Comparison of ENCODE assay signal across 1 cellular context in the genomic region with DNA sequence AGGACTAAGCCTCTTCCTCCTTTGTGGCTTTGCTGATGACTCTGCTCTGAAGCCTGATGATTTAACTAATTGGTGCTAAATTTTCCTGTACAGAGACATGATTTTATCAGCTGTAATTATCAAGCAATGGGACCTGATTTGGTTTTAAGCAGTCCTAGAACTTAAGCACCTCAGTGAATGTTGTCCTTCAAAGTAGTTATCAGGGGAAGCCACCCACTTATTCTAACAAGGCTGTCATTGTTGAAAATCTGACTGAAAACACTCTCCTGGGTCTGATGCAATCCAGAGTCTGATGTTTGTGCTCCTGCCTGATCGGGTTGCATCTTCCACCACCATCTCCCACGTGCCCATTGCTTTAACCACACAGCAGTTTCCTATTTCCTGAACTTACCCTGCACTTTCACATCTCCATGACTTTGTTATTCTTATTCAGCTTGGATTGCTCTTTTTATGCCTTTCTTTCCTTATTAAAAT.
TF ChIP-seq lines count a peak whose summit lies in the region.

No MANE protein-coding gene starts in this region.

TF ChIP-seq in K562, 482 proteins besides CTCF, POLR2A, EP300 and RAD21 (continued from another document and continues in another):
- TF ChIP-seq HNRNPL (IDR thresholded peaks at IDR 0.05; ENCODE audit: low read depth, low read length) (no peak), FOSL1 (tag; conservative IDR thresholded peaks at IDR 0.05) (0 out of 2 replicates have a peak, but pooled peaks have one; percentile 28), CBFA2T2 (conservative IDR thresholded peaks at IDR 0.05) (no peak), ZNF586 (CRISPR knock-in tag; conservative IDR thresholded peaks at IDR 0.05) (no peak), ZNF184 (CRISPR knock-in tag; IDR thresholded peaks at IDR 0.05) (no peak), ZFP30 (CRISPR knock-in tag; IDR thresholded peaks at IDR 0.05; ENCODE audit: borderline replicate concordance) (no peak), ARID1B (IDR thresholded peaks at IDR 0.05) (peak; percentile 61), EWSR1 (IDR thresholded peaks at IDR 0.05; ENCODE audit: borderline replicate concordance, low read depth, partially characterized antibody) (no peak), ZFP1 (CRISPR knock-in tag; IDR thresholded peaks at IDR 0.05) (no peak), CHD4 (IDR thresholded peaks at IDR 0.05; ENCODE audit: insufficient read depth, insufficient replicate concordance, low read depth, low read length, poor library complexity, severe bottlenecking) (no peak), CHAMP1 (IDR thresholded peaks at IDR 0.05) (no peak), SAFB (IDR thresholded peaks at IDR 0.05; ENCODE audit: borderline replicate concordance, low read depth, low read length) (no peak), CHD1 (IDR thresholded peaks at IDR 0.05; ENCODE audit: low read length) (no peak), HINFP (tag; conservative IDR thresholded peaks at IDR 0.05; ENCODE audit: low read depth) (no peak), NFE2 (IDR thresholded peaks at IDR 0.05; ENCODE audit: low read depth) (no peak), USF1 (CRISPR knock-in tag; IDR thresholded peaks at IDR 0.05) (peak; percentile 74), CCNT2 (IDR thresholded peaks at IDR 0.05; ENCODE audit: borderline replicate concordance, extremely low read depth, insufficient read length, low read depth, low read length) (peak; percentile 29), HMBOX1 (IDR thresholded peaks at IDR 0.05) (peak; percentile 44; the same call in 1 of the 2 replicates), ZNF121 (CRISPR knock-in tag; conservative IDR thresholded peaks at IDR 0.05) (no peak), ZNF699 (CRISPR knock-in tag; IDR thresholded peaks at IDR 0.05; ENCODE audit: insufficient replicate concordance) (no peak), JUND (IDR thresholded peaks at IDR 0.05; ENCODE audit: borderline replicate concordance, low read depth, low read length) (peak; percentile 63), JUND (tag; IDR thresholded peaks at IDR 0.05; ENCODE audit: borderline replicate concordance, low read depth, low read length) (no peak), GTF2E2 (tag; IDR thresholded peaks at IDR 0.05) (no peak; the same call in 1 of the 2 replicates), CTBP1 (IDR thresholded peaks at IDR 0.05; ENCODE audit: borderline replicate concordance) (peak; percentile 54), RBM39 (optimal IDR thresholded peaks at IDR 0.05; ENCODE audit: low read depth, low read length) (no peak), PHB2 (IDR thresholded peaks at IDR 0.05; ENCODE audit: low read depth) (no peak), DNMT1 (IDR thresholded peaks at IDR 0.05) (no peak), RHOXF2B (CRISPR knock-in tag; conservative IDR thresholded peaks at IDR 0.05) (no peak), ZNF253 (CRISPR knock-in tag; conservative IDR thresholded peaks at IDR 0.05) (no peak), RCOR1 (IDR thresholded peaks at IDR 0.05; ENCODE audit: borderline replicate concordance in 1 of 2, low read depth in 2 of 2, low read length in 2 of 2) (peak in 1 of 2 experiments; percentile 88; a peak in 2 of 4 replicates), ZNF717 (CRISPR knock-in tag; IDR thresholded peaks at IDR 0.05) (no peak), SREBF1 (IDR thresholded peaks at IDR 0.05; ENCODE audit: borderline replicate concordance, low read depth, low read length) (no peak)
- TF ChIP-seq, protein P1, sequence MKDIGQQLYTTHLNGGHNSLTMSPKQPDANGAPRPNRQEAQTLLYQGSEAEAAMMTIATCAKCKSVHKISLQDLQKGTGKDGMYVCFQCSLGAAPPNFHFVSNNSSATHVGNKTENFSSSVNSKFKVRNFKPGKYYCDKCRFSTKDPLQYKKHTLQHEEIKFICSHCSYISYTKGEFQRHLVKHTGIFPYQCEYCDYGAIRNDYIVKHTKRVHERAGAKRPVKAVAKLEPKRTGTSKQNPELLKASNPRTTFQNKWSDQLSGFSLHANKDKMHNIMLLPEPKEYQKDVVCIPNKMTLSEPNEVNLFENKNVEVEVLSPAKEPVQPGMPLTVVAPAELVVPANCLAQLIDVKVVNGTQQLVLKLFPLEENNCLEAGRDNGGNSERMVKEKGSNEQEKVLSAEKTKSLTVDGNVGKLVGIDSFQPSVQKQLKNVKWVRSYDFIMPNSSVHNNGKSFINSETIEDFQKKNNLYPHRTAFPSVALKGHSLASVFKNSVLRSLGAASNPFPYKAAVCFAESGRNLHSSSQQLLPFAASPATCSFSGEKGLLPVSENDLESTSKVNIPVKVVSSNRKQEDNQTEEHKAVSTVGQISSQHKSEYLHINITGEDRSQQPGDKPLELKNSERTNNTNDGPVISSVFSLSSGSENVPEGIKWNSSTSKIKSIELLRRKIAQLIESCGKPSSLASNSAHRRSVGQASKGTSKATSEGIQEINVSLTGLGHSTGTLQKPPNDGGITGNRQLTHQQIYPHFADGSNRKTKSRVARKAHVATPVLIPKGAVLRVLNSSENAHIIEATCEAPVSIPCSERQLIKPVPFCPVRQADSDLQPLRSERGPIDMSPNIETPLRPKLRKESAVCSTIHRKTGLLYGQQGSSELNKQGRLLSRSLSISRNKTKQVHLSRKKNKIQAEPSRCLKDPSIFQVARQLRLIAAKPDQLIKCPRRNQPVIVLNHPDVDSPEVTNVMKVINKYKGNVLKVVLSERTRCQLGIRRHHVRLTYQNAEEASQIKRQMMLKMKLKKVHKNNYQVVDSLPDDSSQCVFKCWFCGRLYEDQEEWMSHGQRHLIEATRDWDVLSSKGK (CRISPR knock-in tag; IDR thresholded peaks at IDR 0.05): no peak
- TF ChIP-seq, protein P2, sequence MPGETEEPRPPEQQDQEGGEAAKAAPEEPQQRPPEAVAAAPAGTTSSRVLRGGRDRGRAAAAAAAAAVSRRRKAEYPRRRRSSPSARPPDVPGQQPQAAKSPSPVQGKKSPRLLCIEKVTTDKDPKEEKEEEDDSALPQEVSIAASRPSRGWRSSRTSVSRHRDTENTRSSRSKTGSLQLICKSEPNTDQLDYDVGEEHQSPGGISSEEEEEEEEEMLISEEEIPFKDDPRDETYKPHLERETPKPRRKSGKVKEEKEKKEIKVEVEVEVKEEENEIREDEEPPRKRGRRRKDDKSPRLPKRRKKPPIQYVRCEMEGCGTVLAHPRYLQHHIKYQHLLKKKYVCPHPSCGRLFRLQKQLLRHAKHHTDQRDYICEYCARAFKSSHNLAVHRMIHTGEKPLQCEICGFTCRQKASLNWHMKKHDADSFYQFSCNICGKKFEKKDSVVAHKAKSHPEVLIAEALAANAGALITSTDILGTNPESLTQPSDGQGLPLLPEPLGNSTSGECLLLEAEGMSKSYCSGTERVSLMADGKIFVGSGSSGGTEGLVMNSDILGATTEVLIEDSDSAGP (CRISPR knock-in tag; IDR thresholded peaks at IDR 0.05): no peak
- TF ChIP-seq, protein P3, sequence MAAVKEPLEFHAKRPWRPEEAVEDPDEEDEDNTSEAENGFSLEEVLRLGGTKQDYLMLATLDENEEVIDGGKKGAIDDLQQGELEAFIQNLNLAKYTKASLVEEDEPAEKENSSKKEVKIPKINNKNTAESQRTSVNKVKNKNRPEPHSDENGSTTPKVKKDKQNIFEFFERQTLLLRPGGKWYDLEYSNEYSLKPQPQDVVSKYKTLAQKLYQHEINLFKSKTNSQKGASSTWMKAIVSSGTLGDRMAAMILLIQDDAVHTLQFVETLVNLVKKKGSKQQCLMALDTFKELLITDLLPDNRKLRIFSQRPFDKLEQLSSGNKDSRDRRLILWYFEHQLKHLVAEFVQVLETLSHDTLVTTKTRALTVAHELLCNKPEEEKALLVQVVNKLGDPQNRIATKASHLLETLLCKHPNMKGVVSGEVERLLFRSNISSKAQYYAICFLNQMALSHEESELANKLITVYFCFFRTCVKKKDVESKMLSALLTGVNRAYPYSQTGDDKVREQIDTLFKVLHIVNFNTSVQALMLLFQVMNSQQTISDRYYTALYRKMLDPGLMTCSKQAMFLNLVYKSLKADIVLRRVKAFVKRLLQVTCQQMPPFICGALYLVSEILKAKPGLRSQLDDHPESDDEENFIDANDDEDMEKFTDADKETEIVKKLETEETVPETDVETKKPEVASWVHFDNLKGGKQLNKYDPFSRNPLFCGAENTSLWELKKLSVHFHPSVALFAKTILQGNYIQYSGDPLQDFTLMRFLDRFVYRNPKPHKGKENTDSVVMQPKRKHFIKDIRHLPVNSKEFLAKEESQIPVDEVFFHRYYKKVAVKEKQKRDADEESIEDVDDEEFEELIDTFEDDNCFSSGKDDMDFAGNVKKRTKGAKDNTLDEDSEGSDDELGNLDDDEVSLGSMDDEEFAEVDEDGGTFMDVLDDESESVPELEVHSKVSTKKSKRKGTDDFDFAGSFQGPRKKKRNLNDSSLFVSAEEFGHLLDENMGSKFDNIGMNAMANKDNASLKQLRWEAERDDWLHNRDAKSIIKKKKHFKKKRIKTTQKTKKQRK (IDR thresholded peaks at IDR 0.05; ENCODE audit: borderline replicate concordance, low read depth, low read length): no peak
- TF ChIP-seq, protein P4, sequence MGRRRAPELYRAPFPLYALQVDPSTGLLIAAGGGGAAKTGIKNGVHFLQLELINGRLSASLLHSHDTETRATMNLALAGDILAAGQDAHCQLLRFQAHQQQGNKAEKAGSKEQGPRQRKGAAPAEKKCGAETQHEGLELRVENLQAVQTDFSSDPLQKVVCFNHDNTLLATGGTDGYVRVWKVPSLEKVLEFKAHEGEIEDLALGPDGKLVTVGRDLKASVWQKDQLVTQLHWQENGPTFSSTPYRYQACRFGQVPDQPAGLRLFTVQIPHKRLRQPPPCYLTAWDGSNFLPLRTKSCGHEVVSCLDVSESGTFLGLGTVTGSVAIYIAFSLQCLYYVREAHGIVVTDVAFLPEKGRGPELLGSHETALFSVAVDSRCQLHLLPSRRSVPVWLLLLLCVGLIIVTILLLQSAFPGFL (CRISPR knock-in tag; IDR thresholded peaks at IDR 0.05): no peak
- TF ChIP-seq, protein P5, sequence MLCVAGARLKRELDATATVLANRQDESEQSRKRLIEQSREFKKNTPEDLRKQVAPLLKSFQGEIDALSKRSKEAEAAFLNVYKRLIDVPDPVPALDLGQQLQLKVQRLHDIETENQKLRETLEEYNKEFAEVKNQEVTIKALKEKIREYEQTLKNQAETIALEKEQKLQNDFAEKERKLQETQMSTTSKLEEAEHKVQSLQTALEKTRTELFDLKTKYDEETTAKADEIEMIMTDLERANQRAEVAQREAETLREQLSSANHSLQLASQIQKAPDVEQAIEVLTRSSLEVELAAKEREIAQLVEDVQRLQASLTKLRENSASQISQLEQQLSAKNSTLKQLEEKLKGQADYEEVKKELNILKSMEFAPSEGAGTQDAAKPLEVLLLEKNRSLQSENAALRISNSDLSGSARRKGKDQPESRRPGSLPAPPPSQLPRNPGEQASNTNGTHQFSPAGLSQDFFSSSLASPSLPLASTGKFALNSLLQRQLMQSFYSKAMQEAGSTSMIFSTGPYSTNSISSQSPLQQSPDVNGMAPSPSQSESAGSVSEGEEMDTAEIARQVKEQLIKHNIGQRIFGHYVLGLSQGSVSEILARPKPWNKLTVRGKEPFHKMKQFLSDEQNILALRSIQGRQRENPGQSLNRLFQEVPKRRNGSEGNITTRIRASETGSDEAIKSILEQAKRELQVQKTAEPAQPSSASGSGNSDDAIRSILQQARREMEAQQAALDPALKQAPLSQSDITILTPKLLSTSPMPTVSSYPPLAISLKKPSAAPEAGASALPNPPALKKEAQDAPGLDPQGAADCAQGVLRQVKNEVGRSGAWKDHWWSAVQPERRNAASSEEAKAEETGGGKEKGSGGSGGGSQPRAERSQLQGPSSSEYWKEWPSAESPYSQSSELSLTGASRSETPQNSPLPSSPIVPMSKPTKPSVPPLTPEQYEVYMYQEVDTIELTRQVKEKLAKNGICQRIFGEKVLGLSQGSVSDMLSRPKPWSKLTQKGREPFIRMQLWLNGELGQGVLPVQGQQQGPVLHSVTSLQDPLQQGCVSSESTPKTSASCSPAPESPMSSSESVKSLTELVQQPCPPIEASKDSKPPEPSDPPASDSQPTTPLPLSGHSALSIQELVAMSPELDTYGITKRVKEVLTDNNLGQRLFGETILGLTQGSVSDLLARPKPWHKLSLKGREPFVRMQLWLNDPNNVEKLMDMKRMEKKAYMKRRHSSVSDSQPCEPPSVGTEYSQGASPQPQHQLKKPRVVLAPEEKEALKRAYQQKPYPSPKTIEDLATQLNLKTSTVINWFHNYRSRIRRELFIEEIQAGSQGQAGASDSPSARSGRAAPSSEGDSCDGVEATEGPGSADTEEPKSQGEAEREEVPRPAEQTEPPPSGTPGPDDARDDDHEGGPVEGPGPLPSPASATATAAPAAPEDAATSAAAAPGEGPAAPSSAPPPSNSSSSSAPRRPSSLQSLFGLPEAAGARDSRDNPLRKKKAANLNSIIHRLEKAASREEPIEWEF (CRISPR knock-in tag; IDR thresholded peaks at IDR 0.05): no peak
